Comparison of ENCODE assay signal across 9 cellular contexts in genomic region chr16:2907089-2907735, GRCh38. TPM values are rescaled to one million over a fixed set of nuclear protein-coding genes. Genes with fewer than 3 reads are reported as not detected.
DNase-seq lines count a peak whose midpoint lies in the region; ATAC-seq, FAIRE-seq and TF ChIP-seq lines count a peak whose summit lies in the region.
"Not testable (repeated sequence)": the region's sequence is repeated elsewhere in the genome, so short reads cannot be mapped to it uniquely, and the experiment has no call there.
"Had no signal": no experiment of that assay in that cellular context is flagged by ENCODE, and none has a peak within 500 bp of the region (broad histone marks: within the 10 kb centered on the region; RNA-seq: fewer than 3 reads in every experiment).

No MANE protein-coding gene starts in this region.

- TF ChIP-seq POLR2A in suprapubic skin (IDR thresholded peaks at IDR 0.05): not testable (repeated sequence)

- intact Hi-C loops in left cardiac atrium (cut with DNase I): not testable (repeated sequence)

- TF ChIP-seq EP300 in suprapubic skin (IDR thresholded peaks at IDR 0.05): not testable (repeated sequence)

- not testable (repeated sequence) for H3K27ac ChIP-seq in neural progenitor cell, suprapubic skin

- not testable (repeated sequence) for H3K9me3 Mint-ChIP-seq in neural progenitor cell

- peak overlapping the region; percentile 65 for H3K4me3 Mint-ChIP-seq in neural progenitor cell

- not testable (repeated sequence) for H3K9ac ChIP-seq in neural progenitor cell

- H3K79me2 ChIP-seq in neural progenitor cell (ENCODE audit: low read depth): not testable (repeated sequence)

- peaks cover 18% of the 10 kb centered on the region for H3K4me1 Mint-ChIP-seq in neural progenitor cell

- peaks cover 29% of the 10 kb centered on the region for H3F3A ChIP-seq in neural progenitor cell (ENCODE audit: low read depth)

- H2AFZ ChIP-seq in neural progenitor cell (replicated peaks): not testable (repeated sequence)

- FAIRE-seq in RCC 7860 (lab: Jason Lieb, UNC); bronchial epithelial cell (lab: Jason Lieb, UNC): not testable (repeated sequence)

- H3K27me3 Mint-ChIP-seq in neural progenitor cell (ENCODE audit: insufficient read depth, low read depth): not testable (repeated sequence)

- not testable (repeated sequence) for H3K4me1 ChIP-seq in neural progenitor cell
- peaks cover 27% of the 10 kb centered on the region for H3K4me1 ChIP-seq in suprapubic skin

- H3K4me2 ChIP-seq in neural progenitor cell: not testable (repeated sequence)

- WGBS in suprapubic skin: 24% methylated on average over 14 of the region's 16 CpGs

- H3K9me3 ChIP-seq in neural progenitor cell (ENCODE audit: low read depth); suprapubic skin: not testable (repeated sequence)

- TF ChIP-seq CTCF in bronchial epithelial cell (IDR thresholded peaks at IDR 0.05; ENCODE audit: insufficient read depth, low read length, severe bottlenecking): peak; percentile 60
- TF ChIP-seq CTCF in neural progenitor cell (IDR thresholded peaks at IDR 0.05): peak; percentile 62
- peak; percentile 59 to 60 for TF ChIP-seq CTCF in suprapubic skin (IDR thresholded peaks at IDR 0.05)

- not testable (repeated sequence) for ATAC-seq in left cardiac atrium

- DNase-seq in DMS153 (lab: John Stamatoyannopoulos, UW) (peak; percentile 3), LoVo (ENCODE audit: low spot score) (peak; percentile 28), RCC 7860 (ENCODE audit: low spot score) (peak; percentile 38), left cardiac atrium (peak; percentile 65), neural progenitor cell (ENCODE audit: low spot score) (peak; percentile 79)
- peak; percentile 75 for DNase-seq in activated CD8-positive, alpha-beta memory T cell treated with anti-CD3 and anti-CD28 coated beads for 24 hours
- not testable (repeated sequence) for DNase-seq in bronchial epithelial cell (ENCODE audit: low read depth); suprapubic skin (ENCODE audit: low spot score in 2 of 2)

- not testable (repeated sequence) for H3K27me3 ChIP-seq in bronchial epithelial cell (ENCODE audit: control insufficient read depth, insufficient read depth, low read length); suprapubic skin
- H3K27me3 ChIP-seq in neural progenitor cell: peaks cover 17% of the 10 kb centered on the region

- peak overlapping the region; percentile 25 for H3K27ac Mint-ChIP-seq in neural progenitor cell

- not testable (repeated sequence) for H3K4me3 ChIP-seq in bronchial epithelial cell (ENCODE audit: low read depth, low read length); neural progenitor cell; suprapubic skin

- H3K36me3 Mint-ChIP-seq in neural progenitor cell: not testable (repeated sequence)

- not testable (repeated sequence) for H3K36me3 ChIP-seq in bronchial epithelial cell (ENCODE audit: control insufficient read depth, insufficient read depth, low read length); neural progenitor cell; suprapubic skin

- not testable (repeated sequence) for H4K20me1 ChIP-seq in neural progenitor cell (ENCODE audit: low read depth)

RNA-seq across cellular contexts. Expression of gene FLYWCH1, which starts 4.5 kb away (rescaled TPM):
- total RNA-seq in bronchial epithelial cell: 41.9 and 96.5 TPM in 2 replicates
- 10 to 100 TPM; 31.4 to 35.1 TPM for total RNA-seq in left cardiac atrium
- 5.1 and 16.1 TPM in 2 replicates for total RNA-seq in neural progenitor cell (ENCODE audit: low replicate concordance)
- 10 to 100 TPM; 32.7 to 81.8 (median 52.1) TPM for total RNA-seq in suprapubic skin

RNA-seq across cellular contexts. Expression of gene FLYWCH2, which starts 24.2 kb away (rescaled TPM):
- total RNA-seq in bronchial epithelial cell: 63.7 and 76.0 TPM in 2 replicates
- 10 to 100 TPM; 27.1 to 29.1 TPM for total RNA-seq in left cardiac atrium
- total RNA-seq in neural progenitor cell (ENCODE audit: low replicate concordance): 15.8 and 46.5 TPM in 2 replicates
- total RNA-seq in suprapubic skin: 10 to 100 TPM; 31.5 to 42.1 (median 34.7) TPM

RNA-seq across cellular contexts. Expression of gene PRSS22, which starts 49.2 kb away (rescaled TPM):
- total RNA-seq in bronchial epithelial cell: 9.2 and 16.9 TPM in 2 replicates
- total RNA-seq in left cardiac atrium: not detected
- total RNA-seq in neural progenitor cell (ENCODE audit: low replicate concordance): not detected in 2 replicates
- total RNA-seq in suprapubic skin: 1 to 10 TPM; 1.7 to 8.7 (median 6.7) TPM
- total RNA-seq: activated CD8-positive, alpha-beta memory T cell treated with anti-CD3 and anti-CD28 coated beads for 36 hours had no signal

RNA-seq across cellular contexts. Expression of gene KREMEN2, which starts 56.9 kb away (rescaled TPM):
- 1.1 and 1.2 TPM in 2 replicates for total RNA-seq in bronchial epithelial cell
- total RNA-seq in left cardiac atrium: not detected
- total RNA-seq in neural progenitor cell (ENCODE audit: low replicate concordance): 0.51 and 5.6 TPM in 2 replicates
- total RNA-seq in suprapubic skin: 1 to 10 TPM; 1.0 to 4.2 (median 3.9) TPM
